Comparison of ENCODE assay signal across 9 cellular contexts in genomic region chr2:86337235-86338099, GRCh38. TPM values are rescaled to one million over a fixed set of nuclear protein-coding genes. Genes with fewer than 3 reads are reported as not detected.
DNase-seq lines count a peak whose midpoint lies in the region; ATAC-seq and TF ChIP-seq lines count a peak whose summit lies in the region.
"Had no signal": no experiment of that assay in that cellular context is flagged by ENCODE, and none has a peak within 500 bp of the region (broad histone marks: within the 10 kb centered on the region; RNA-seq: fewer than 3 reads in every experiment).

Gene REEP1, minus strand, starts transcription at chr2:86337626. Its CDS starts 116 bp downstream, at chr2:86337510.

- H3K27ac ChIP-seq in duodenal mucosa (ENCODE audit: low read depth, low read length): no peak within 1 kb of the TSS
- peak within 1 kb of the TSS in 1 of 2 donors; percentile 44 for H3K27ac ChIP-seq in thoracic aorta

- peaks cover 32 to 36% of the 10 kb centered on the region in 2 donors for H3K27me3 ChIP-seq in duodenal mucosa (ENCODE audit: control insufficient read depth in 1 of 2, insufficient read depth in 2 of 2, low read length in 2 of 2)
- no peaks in the 10 kb centered on the region for H3K27me3 ChIP-seq in thoracic aorta (replicated peaks; ENCODE audit: insufficient read depth)

- no peaks in the 10 kb centered on the region for H3K36me3 ChIP-seq in duodenal mucosa (ENCODE audit: control insufficient read depth in 1 of 2, insufficient read depth in 2 of 2, low read length in 2 of 2)
- no peaks in the 10 kb centered on the region for H3K36me3 ChIP-seq in thoracic aorta

- ATAC-seq in GM18868 (IDR thresholded peaks at IDR 0.05; ENCODE audit: unreplicated experiment) (peak; percentile 51), SK-N-SH treated with all-trans-retinoic acid at 6 μM for 48 hours (peak; percentile 58), memory B cell (ENCODE audit: low read depth) (peak; percentile 64), thoracic aorta (ENCODE audit: insufficient number of reproducible peaks, low FRiP score, low read depth) (peak; percentile 61), HG02970 (IDR thresholded peaks at IDR 0.05; ENCODE audit: low FRiP score, unreplicated experiment) (no peak)

- peaks cover 8% of the 10 kb centered on the region for H3K9me3 Mint-ChIP-seq in memory B cell

- H3K27me3 Mint-ChIP-seq in memory B cell: peaks cover 36% of the 10 kb centered on the region

- H3K4me1 ChIP-seq in duodenal mucosa (ENCODE audit: control insufficient read depth in 1 of 2, insufficient read depth in 2 of 2, low read length in 2 of 2) (peaks cover 11 to 18% of the 10 kb centered on the region in 2 donors), thoracic aorta (ENCODE audit: control insufficient read depth in 1 of 2, low read depth in 2 of 2) (peaks cover 6 to 24% of the 10 kb centered on the region in 2 donors)

- H3K36me3 Mint-ChIP-seq in memory B cell: peaks cover 9% of the 10 kb centered on the region

- no peak within 1 kb of the TSS for H3K9ac ChIP-seq in duodenal mucosa (ENCODE audit: low read depth in 1 of 2, low read length in 2 of 2)

- H3K9me3 ChIP-seq in duodenal mucosa (ENCODE audit: control insufficient read depth in 1 of 2, low read length in 2 of 2): no peaks in the 10 kb centered on the region
- peaks cover 13% of the 10 kb centered on the region for H3K9me3 ChIP-seq in thoracic aorta

- peak within 1 kb of the TSS; percentile 75 for H3K4me3 Mint-ChIP-seq in memory B cell

- H3K4me3 ChIP-seq in duodenal mucosa (ENCODE audit: low read depth in 1 of 2, low read length in 2 of 2) (peak within 1 kb of the TSS; percentile 58 to 63), thoracic aorta (peak within 1 kb of the TSS; percentile 76)

- H3K4me1 Mint-ChIP-seq in memory B cell: peaks cover 14% of the 10 kb centered on the region

- peak; percentile 57 for DNase-seq in AG08396 (ENCODE audit: low spot score)
- peak in 1 of 2 donors; percentile 14 for DNase-seq in memory B cell (ENCODE audit: low spot score in 2 of 2)
- no peak for DNase-seq in thoracic aorta (ENCODE audit: low spot score)
- DNase-seq in putamen (ENCODE audit: low spot score): no peak

- H3K27ac Mint-ChIP-seq in memory B cell: no peak within 1 kb of the TSS

- no peak for TF ChIP-seq CTCF in thoracic aorta (IDR thresholded peaks at IDR 0.05)

TF ChIP-seq in SK-N-SH treated with all-trans-retinoic acid at 6 μM for 48 hours, 23 proteins besides CTCF, POLR2A, EP300 and RAD21:
- TF ChIP-seq RARB (CRISPR knock-in tag; IDR thresholded peaks at IDR 0.05) (no peak), PATZ1 (CRISPR knock-in tag; IDR thresholded peaks at IDR 0.05; ENCODE audit: borderline replicate concordance) (no peak), ZFP3 (CRISPR knock-in tag; IDR thresholded peaks at IDR 0.05) (no peak), PPARA (CRISPR knock-in tag; IDR thresholded peaks at IDR 0.05; ENCODE audit: borderline replicate concordance) (no peak), ZNF8 (CRISPR knock-in tag; IDR thresholded peaks at IDR 0.05) (no peak), SNAI2 (CRISPR knock-in tag; IDR thresholded peaks at IDR 0.05) (no peak), GLIS3 (CRISPR knock-in tag; IDR thresholded peaks at IDR 0.05) (no peak), ZNF70 (CRISPR knock-in tag; IDR thresholded peaks at IDR 0.05) (no peak), TOX (CRISPR knock-in tag; IDR thresholded peaks at IDR 0.05; ENCODE audit: borderline replicate concordance) (no peak), TCF4 (CRISPR knock-in tag; IDR thresholded peaks at IDR 0.05; ENCODE audit: borderline replicate concordance) (no peak), TSHZ2 (CRISPR knock-in tag; IDR thresholded peaks at IDR 0.05) (no peak), BACH2 (CRISPR knock-in tag; IDR thresholded peaks at IDR 0.05; ENCODE audit: borderline replicate concordance) (no peak), OSR1 (CRISPR knock-in tag; IDR thresholded peaks at IDR 0.05) (no peak), ARNTL (CRISPR knock-in tag; IDR thresholded peaks at IDR 0.05; ENCODE audit: borderline replicate concordance, low read depth) (no peak), ZNF565 (CRISPR knock-in tag; conservative IDR thresholded peaks at IDR 0.05; ENCODE audit: low read depth) (no peak), ESRRG (CRISPR knock-in tag; IDR thresholded peaks at IDR 0.05) (no peak)
- TF ChIP-seq, protein P1, sequence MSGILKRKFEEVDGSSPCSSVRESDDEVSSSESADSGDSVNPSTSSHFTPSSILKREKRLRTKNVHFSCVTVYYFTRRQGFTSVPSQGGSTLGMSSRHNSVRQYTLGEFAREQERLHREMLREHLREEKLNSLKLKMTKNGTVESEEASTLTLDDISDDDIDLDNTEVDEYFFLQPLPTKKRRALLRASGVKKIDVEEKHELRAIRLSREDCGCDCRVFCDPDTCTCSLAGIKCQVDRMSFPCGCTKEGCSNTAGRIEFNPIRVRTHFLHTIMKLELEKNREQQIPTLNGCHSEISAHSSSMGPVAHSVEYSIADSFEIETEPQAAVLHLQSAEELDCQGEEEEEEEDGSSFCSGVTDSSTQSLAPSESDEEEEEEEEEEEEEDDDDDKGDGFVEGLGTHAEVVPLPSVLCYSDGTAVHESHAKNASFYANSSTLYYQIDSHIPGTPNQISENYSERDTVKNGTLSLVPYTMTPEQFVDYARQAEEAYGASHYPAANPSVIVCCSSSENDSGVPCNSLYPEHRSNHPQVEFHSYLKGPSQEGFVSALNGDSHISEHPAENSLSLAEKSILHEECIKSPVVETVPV (CRISPR knock-in tag; IDR thresholded peaks at IDR 0.05): no peak
- TF ChIP-seq, protein P2, sequence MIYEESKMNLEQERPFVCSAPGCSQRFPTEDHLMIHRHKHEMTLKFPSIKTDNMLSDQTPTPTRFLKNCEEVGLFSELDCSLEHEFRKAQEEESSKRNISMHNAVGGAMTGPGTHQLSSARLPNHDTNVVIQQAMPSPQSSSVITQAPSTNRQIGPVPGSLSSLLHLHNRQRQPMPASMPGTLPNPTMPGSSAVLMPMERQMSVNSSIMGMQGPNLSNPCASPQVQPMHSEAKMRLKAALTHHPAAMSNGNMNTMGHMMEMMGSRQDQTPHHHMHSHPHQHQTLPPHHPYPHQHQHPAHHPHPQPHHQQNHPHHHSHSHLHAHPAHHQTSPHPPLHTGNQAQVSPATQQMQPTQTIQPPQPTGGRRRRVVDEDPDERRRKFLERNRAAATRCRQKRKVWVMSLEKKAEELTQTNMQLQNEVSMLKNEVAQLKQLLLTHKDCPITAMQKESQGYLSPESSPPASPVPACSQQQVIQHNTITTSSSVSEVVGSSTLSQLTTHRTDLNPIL (CRISPR knock-in tag; IDR thresholded peaks at IDR 0.05; ENCODE audit: low read depth): no peak

RNA-seq across cellular contexts. Expression of gene REEP1, which starts in this region (rescaled TPM):
- 10 to 100 TPM; 20.9 to 22.7 TPM for total RNA-seq in thoracic aorta
- total RNA-seq: fibroblast of lung had no signal
